ENCODE assay signal across 16 cellular contexts in genomic region chr1:57748696-57749095, GRCh38.
"Had no signal": no experiment of that assay in that cellular context is flagged by ENCODE, and none has a peak within 500 bp of the region (broad histone marks: within the 10 kb centered on the region; RNA-seq: fewer than 3 reads in every experiment).

No MANE protein-coding gene starts in this region.

- H3K4me1 Mint-ChIP-seq: naive thymus-derived CD8-positive, alpha-beta T cell; stimulated activated naive B cell treated with anti-CD40 and anti-IgM and Interleukin-4, amounts not matched to agents 10 μg/mL and 1 μg/mL and 100 μg/mL, for 72 hours; stimulated activated naive CD8-positive, alpha-beta T cell treated with anti-CD3 and anti-CD28 coated beads, Interleukin-15, amount 100 ng/mL, for 72 hours had no signal

- H3K9me3 Mint-ChIP-seq: stimulated activated naive CD8-positive, alpha-beta T cell treated with anti-CD3 and anti-CD28 coated beads, Interleukin-15, amount 100 ng/mL, for 72 hours had no signal

- DNase-seq: effector memory CD8-positive, alpha-beta T cell; gastrocnemius medialis; glutamatergic neuron; islet precursor cell; mammary epithelial cell; mucosa of descending colon; naive thymus-derived CD8-positive, alpha-beta T cell; posterior cingulate gyrus; sigmoid colon; stimulated activated CD4-positive, alpha-beta T cell treated with anti-CD3 and anti-CD28 coated beads, Interleukin-2, amount 100 ng/mL, for 24 hours; stimulated activated CD4-positive, alpha-beta T cell treated with anti-CD3 and anti-CD28 coated beads, Interleukin-4, amount 100 ng/mL, for 4 hours; stimulated activated naive B cell treated with anti-CD40 and anti-IgM and Interleukin-4, amounts not matched to agents 10 μg/mL and 1 μg/mL and 100 μg/mL, for 72 hours; stimulated activated naive CD8-positive, alpha-beta T cell treated with anti-CD3 and anti-CD28 coated beads, Interleukin-15, amount 100 ng/mL, for 72 hours; testis; upper lobe of right lung had no signal

- H3K27ac Mint-ChIP-seq: effector memory CD8-positive, alpha-beta T cell; naive thymus-derived CD8-positive, alpha-beta T cell; stimulated activated naive B cell treated with anti-CD40 and anti-IgM and Interleukin-4, amounts not matched to agents 10 μg/mL and 1 μg/mL and 100 μg/mL, for 72 hours; stimulated activated naive CD8-positive, alpha-beta T cell treated with anti-CD3 and anti-CD28 coated beads, Interleukin-15, amount 100 ng/mL, for 72 hours had no signal

- H3K36me3 Mint-ChIP-seq: naive thymus-derived CD8-positive, alpha-beta T cell; stimulated activated naive B cell treated with anti-CD40 and anti-IgM and Interleukin-4, amounts not matched to agents 10 μg/mL and 1 μg/mL and 100 μg/mL, for 72 hours had no signal

- H3K4me3 Mint-ChIP-seq: effector memory CD8-positive, alpha-beta T cell; naive thymus-derived CD8-positive, alpha-beta T cell; stimulated activated naive B cell treated with anti-CD40 and anti-IgM and Interleukin-4, amounts not matched to agents 10 μg/mL and 1 μg/mL and 100 μg/mL, for 72 hours; stimulated activated naive CD8-positive, alpha-beta T cell treated with anti-CD3 and anti-CD28 coated beads, Interleukin-15, amount 100 ng/mL, for 72 hours had no signal

- ATAC-seq: effector memory CD8-positive, alpha-beta T cell; gastrocnemius medialis; left lobe of liver; mucosa of descending colon; naive thymus-derived CD8-positive, alpha-beta T cell; stimulated activated naive B cell treated with anti-CD40 and anti-IgM and Interleukin-4, amounts not matched to agents 10 μg/mL and 1 μg/mL and 100 μg/mL, for 72 hours; stimulated activated naive CD8-positive, alpha-beta T cell treated with anti-CD3 and anti-CD28 coated beads, Interleukin-15, amount 100 ng/mL, for 72 hours; upper lobe of right lung had no signal
